In the genomic region with DNA sequence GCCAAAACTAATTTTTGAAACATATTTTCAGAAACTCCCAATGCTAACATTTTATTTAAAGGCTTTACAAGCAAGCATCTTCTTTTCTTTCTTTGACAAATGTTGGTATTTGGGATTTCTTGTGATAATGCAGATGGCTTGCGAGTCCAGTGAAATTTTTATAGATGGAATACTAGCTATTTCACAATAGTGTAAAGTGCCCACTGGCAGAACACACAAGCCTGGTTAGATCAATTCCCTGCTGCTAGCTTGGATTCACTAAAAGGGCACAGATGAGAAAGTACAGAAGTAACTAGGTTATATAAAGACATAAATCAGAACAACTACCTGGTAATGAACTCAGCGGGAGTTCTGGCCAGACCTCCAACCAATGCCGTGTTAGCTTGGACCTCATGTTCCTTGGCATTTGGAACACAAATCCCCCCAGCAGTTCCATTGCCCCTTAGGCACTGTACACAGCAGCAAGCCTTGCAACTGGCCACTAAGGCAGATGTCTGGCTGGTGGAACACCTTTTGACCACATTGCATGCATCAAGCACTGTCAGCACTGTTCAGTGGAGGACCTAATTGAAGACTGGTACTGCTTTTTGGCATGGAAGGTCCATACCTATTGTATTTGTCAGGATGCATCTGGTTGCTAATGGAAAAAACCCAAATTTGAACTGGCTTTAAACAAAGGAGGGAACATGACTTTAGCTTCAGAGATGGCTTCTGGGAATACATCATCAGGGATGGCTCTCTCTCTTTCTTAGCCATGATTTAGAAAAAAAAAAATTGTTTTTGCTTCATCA, we compare ENCODE assay signal across 2 cellular contexts.
A peak's percentile ranks its signal among the peaks of the same experiment; 100 is the strongest.
TF ChIP-seq lines count a peak whose summit lies in the region.

No MANE protein-coding gene starts in this region.

TF ChIP-seq in H1, 55 proteins besides CTCF, POLR2A, EP300 and RAD21:
- TF ChIP-seq, protein P1, sequence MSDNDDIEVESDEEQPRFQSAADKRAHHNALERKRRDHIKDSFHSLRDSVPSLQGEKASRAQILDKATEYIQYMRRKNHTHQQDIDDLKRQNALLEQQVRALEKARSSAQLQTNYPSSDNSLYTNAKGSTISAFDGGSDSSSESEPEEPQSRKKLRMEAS (IDR thresholded peaks at IDR 0.05), result no peak

TF ChIP-seq in HepG2, 621 proteins besides CTCF, POLR2A, EP300 and RAD21:
- TF ChIP-seq CEBPB (IDR thresholded peaks at IDR 0.05; ENCODE audit: borderline replicate concordance, low read depth, low read length), result peak; percentile 82
- TF ChIP-seq ZNF383 (CRISPR knock-in tag; IDR thresholded peaks at IDR 0.05; ENCODE audit: borderline replicate concordance), result no peak
